Comparison of ENCODE assay signal across 8 cellular contexts in the genomic region with DNA sequence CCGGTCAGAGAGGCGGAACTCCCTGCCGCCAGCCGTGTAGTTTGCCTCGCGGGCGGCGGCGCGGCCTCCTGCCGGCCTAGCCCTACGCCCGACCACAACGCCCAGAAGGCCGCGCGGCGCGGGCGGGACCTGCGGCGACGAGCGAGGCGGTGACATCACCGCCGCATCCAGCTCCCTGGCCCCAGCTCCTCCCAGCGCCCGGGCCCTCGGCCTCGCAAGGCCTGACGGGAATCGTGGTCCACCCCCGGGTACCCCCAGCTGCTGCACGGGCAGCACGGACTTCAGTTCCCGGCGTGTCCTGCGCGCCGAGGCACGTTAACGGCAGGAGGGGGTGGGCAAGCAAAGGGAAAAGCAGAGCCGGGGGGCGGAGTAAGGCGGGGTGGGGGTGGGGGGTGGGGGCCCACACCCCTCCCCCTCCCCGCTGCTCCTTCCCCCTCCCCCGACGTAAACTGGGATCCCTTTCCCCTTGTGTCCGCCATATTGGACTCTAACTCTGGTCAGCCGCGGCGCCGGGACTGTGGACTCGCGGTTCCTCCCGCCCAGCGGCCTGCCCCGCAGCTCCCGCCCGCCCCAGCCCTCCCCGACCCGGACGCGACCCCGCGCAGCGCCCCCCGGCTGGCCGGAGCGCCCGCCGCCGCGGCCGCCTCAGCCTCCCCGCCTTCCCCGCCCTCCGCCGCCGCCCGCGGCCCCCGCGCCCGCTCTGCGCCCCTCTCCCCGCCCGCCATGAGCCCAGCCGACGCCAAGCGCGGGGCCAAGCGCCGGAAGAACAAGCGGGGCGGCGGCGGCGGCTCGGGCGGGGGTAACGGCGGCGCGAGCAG. TPM values are rescaled to one million over a fixed set of nuclear protein-coding genes. Genes with fewer than 3 reads are reported as not detected.
DNase-seq lines count a peak whose midpoint lies in the region; ATAC-seq and TF ChIP-seq lines count a peak whose summit lies in the region.

A gene with protein sequence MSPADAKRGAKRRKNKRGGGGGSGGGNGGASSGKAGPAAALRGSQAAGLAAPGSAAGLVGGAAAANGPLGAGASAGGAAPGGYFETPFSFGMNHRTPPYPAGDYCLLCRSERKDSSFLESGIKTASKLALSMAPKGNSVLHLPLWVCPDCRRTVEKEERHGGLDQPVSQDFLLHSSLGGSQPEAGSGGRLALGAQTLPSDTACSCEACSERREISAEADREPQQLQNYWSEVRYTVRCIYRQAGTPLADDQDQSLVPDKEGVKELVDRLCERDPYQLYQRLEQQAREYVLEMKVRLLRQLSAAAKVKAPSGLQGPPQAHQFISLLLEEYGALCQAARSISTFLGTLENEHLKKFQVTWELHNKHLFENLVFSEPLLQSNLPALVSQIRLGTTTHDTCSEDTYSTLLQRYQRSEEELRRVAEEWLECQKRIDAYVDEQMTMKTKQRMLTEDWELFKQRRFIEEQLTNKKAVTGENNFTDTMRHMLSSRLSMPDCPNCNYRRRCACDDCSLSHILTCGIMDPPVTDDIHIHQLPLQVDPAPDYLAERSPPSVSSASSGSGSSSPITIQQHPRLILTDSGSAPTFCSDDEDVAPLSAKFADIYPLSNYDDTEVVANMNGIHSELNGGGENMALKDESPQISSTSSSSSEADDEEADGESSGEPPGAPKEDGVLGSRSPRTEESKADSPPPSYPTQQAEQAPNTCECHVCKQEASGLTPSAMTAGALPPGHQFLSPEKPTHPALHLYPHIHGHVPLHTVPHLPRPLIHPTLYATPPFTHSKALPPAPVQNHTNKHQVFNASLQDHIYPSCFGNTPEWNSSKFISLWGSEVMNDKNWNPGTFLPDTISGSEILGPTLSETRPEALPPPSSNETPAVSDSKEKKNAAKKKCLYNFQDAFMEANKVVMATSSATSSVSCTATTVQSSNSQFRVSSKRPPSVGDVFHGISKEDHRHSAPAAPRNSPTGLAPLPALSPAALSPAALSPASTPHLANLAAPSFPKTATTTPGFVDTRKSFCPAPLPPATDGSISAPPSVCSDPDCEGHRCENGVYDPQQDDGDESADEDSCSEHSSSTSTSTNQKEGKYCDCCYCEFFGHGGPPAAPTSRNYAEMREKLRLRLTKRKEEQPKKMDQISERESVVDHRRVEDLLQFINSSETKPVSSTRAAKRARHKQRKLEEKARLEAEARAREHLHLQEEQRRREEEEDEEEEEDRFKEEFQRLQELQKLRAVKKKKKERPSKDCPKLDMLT (N-terminal part only) (plus strand): TSS at position 455 of the 818 bp plus-strand sequence. CDS start 269 bp downstream, at position 724.

- DNase-seq in ELF-1 (ENCODE audit: low read depth, low spot score), result peak; percentile 100
- peak; percentile 99 for DNase-seq in H7
- peak; percentile 99 for DNase-seq in RWPE2 (ENCODE audit: low spot score)
- DNase-seq in activated T-helper 2 cell treated with anti-CD3 and anti-CD28 coated beads, Interferon-gamma antibody, Interleukin-2, Interleukin-4, amounts not matched to agents 10 μg/mL and 5 μg/mL and 100 μg/mL, durations not matched to agents 14 hours and 24 hours and 36 hours (ENCODE audit: low spot score), result peak; percentile 99
- peak; percentile 99 for DNase-seq in fibroblast of mammary gland (ENCODE audit: low read depth)
- DNase-seq in naive thymus-derived CD8-positive, alpha-beta T cell, result peak; percentile 92 to 99 (median 99)
- peak; percentile 99 for DNase-seq in stimulated activated naive B cell treated with anti-CD40 and anti-IgM and Interleukin-4, amounts not matched to agents 10 μg/mL and 1 μg/mL and 100 μg/mL, for 72 hours

- peak within 1 kb of the TSS; percentile 94 for H3K4me2 ChIP-seq in Loucy (ENCODE audit: low read depth, low read length, poor library complexity, severe bottlenecking)

- H3K27me3 ChIP-seq in H7 (ENCODE audit: control insufficient read depth, insufficient read depth, low read length) (no peaks in the 10 kb centered on the region), Loucy (ENCODE audit: insufficient read depth, low read length, poor library complexity, severe bottlenecking) (no peaks in the 10 kb centered on the region), RWPE2 (ENCODE audit: insufficient read depth, poor library complexity, severe bottlenecking) (no peaks in the 10 kb centered on the region)

- H3K4me1 Mint-ChIP-seq in activated T-helper 2 cell treated with anti-CD3 and anti-CD28 coated beads, Interferon-gamma antibody, Interleukin-2, Interleukin-4, amounts not matched to agents 10 μg/mL and 5 μg/mL and 100 μg/mL, durations not matched to agents 14 hours and 24 hours and 36 hours (ENCODE audit: low read depth), result peaks cover 10% of the 10 kb centered on the region
- peaks cover 4 to 38% (median 21%) of the 10 kb centered on the region in 4 donors for H3K4me1 Mint-ChIP-seq in naive thymus-derived CD8-positive, alpha-beta T cell
- peaks cover 9 to 16% of the 10 kb centered on the region in 2 donors for H3K4me1 Mint-ChIP-seq in stimulated activated naive B cell treated with anti-CD40 and anti-IgM and Interleukin-4, amounts not matched to agents 10 μg/mL and 1 μg/mL and 100 μg/mL, for 72 hours

- no peaks in the 10 kb centered on the region for H3F3A ChIP-seq in Loucy (ENCODE audit: low read depth)

- peaks cover 13% of the 10 kb centered on the region for H3K36me3 Mint-ChIP-seq in activated T-helper 2 cell treated with anti-CD3 and anti-CD28 coated beads, Interferon-gamma antibody, Interleukin-2, Interleukin-4, amounts not matched to agents 10 μg/mL and 5 μg/mL and 100 μg/mL, durations not matched to agents 14 hours and 24 hours and 36 hours (ENCODE audit: low read depth)
- H3K36me3 Mint-ChIP-seq in naive thymus-derived CD8-positive, alpha-beta T cell, result no peaks in the 10 kb centered on the region
- H3K36me3 Mint-ChIP-seq in stimulated activated naive B cell treated with anti-CD40 and anti-IgM and Interleukin-4, amounts not matched to agents 10 μg/mL and 1 μg/mL and 100 μg/mL, for 72 hours, result no peaks in the 10 kb centered on the region

- H3K79me2 ChIP-seq in Loucy (ENCODE audit: insufficient read depth, low read length), result peaks cover 45% of the 10 kb centered on the region

- peak within 1 kb of the TSS; percentile 90 for H3K4me3 Mint-ChIP-seq in activated T-helper 2 cell treated with anti-CD3 and anti-CD28 coated beads, Interferon-gamma antibody, Interleukin-2, Interleukin-4, amounts not matched to agents 10 μg/mL and 5 μg/mL and 100 μg/mL, durations not matched to agents 14 hours and 24 hours and 36 hours (ENCODE audit: low read depth)
- peak within 1 kb of the TSS; percentile 83 to 94 (median 90) for H3K4me3 Mint-ChIP-seq in naive thymus-derived CD8-positive, alpha-beta T cell
- H3K4me3 Mint-ChIP-seq in stimulated activated naive B cell treated with anti-CD40 and anti-IgM and Interleukin-4, amounts not matched to agents 10 μg/mL and 1 μg/mL and 100 μg/mL, for 72 hours, result peak within 1 kb of the TSS; percentile 90 to 98

- POLR2A ChIA-PET in naive thymus-derived CD8-positive, alpha-beta T cell (lab: Charles Lee), result interaction anchor here (0.5 to 2.4 kb wide), 11 partner anchors 13 to 538 kb away, joined by 3 to 32 read pairs (median 3); a partner anchor contains a TSS

- H3K27ac Mint-ChIP-seq in activated T-helper 2 cell treated with anti-CD3 and anti-CD28 coated beads, Interferon-gamma antibody, Interleukin-2, Interleukin-4, amounts not matched to agents 10 μg/mL and 5 μg/mL and 100 μg/mL, durations not matched to agents 14 hours and 24 hours and 36 hours, result peak within 1 kb of the TSS; percentile 93
- peak within 1 kb of the TSS; percentile 83 to 98 (median 95) for H3K27ac Mint-ChIP-seq in naive thymus-derived CD8-positive, alpha-beta T cell
- peak within 1 kb of the TSS; percentile 99 for H3K27ac Mint-ChIP-seq in stimulated activated naive B cell treated with anti-CD40 and anti-IgM and Interleukin-4, amounts not matched to agents 10 μg/mL and 1 μg/mL and 100 μg/mL, for 72 hours

- peak within 1 kb of the TSS; percentile 68 for H3K27ac ChIP-seq in RWPE2 (ENCODE audit: poor library complexity, severe bottlenecking)

- no peaks in the 10 kb centered on the region for H3K9me2 ChIP-seq in Loucy (replicated peaks; ENCODE audit: low read depth, low read length)

- no peaks in the 10 kb centered on the region for H3K27me3 Mint-ChIP-seq in activated T-helper 2 cell treated with anti-CD3 and anti-CD28 coated beads, Interferon-gamma antibody, Interleukin-2, Interleukin-4, amounts not matched to agents 10 μg/mL and 5 μg/mL and 100 μg/mL, durations not matched to agents 14 hours and 24 hours and 36 hours (ENCODE audit: low read depth)
- peaks cover 0 to 2% (median 0%) of the 10 kb centered on the region in 5 donors for H3K27me3 Mint-ChIP-seq in naive thymus-derived CD8-positive, alpha-beta T cell
- H3K27me3 Mint-ChIP-seq in stimulated activated naive B cell treated with anti-CD40 and anti-IgM and Interleukin-4, amounts not matched to agents 10 μg/mL and 1 μg/mL and 100 μg/mL, for 72 hours, result no peaks in the 10 kb centered on the region

- peak; percentile 89 for ATAC-seq in RWPE2 (ENCODE audit: low read depth)
- peak; percentile 89 to 92 for ATAC-seq in naive thymus-derived CD8-positive, alpha-beta T cell
- peak; percentile 88 to 91 for ATAC-seq in stimulated activated naive B cell treated with anti-CD40 and anti-IgM and Interleukin-4, amounts not matched to agents 10 μg/mL and 1 μg/mL and 100 μg/mL, for 72 hours (replicated peaks)

- peak within 1 kb of the TSS; percentile 88 for H3K9ac ChIP-seq in Loucy (ENCODE audit: low read depth, low read length, poor library complexity, severe bottlenecking)

- intact Hi-C loops in activated T-helper 2 cell treated with anti-CD3 and anti-CD28 coated beads, Interferon-gamma antibody, Interleukin-2, Interleukin-4, amounts not matched to agents 10 μg/mL and 5 μg/mL and 100 μg/mL, durations not matched to agents 14 hours and 24 hours and 36 hours (cut with micrococcal nuclease), result loop anchor here (1.0 to 5.0 kb wide), 7 partner anchors 36 to 426 kb away; a partner anchor contains a TSS

- TF ChIP-seq CTCF in Loucy (conservative IDR thresholded peaks at IDR 0.05; ENCODE audit: low read length), result no peak
- no peak for TF ChIP-seq CTCF in RWPE2 (IDR thresholded peaks at IDR 0.05; ENCODE audit: poor library complexity, severe bottlenecking)
- TF ChIP-seq CTCF in fibroblast of mammary gland (conservative IDR thresholded peaks at IDR 0.05; ENCODE audit: control insufficient read depth, insufficient read depth, low read depth, low read length), result no peak

- H3K36me3 ChIP-seq in H7 (replicated peaks; ENCODE audit: control insufficient read depth, insufficient read depth, low read length) (no peaks in the 10 kb centered on the region), Loucy (ENCODE audit: insufficient read depth, low read length) (no peaks in the 10 kb centered on the region), RWPE2 (ENCODE audit: low read depth) (peaks cover 12% of the 10 kb centered on the region; the same call in 1 of the 2 replicates)

- H3K4me1 ChIP-seq in Loucy (ENCODE audit: insufficient read depth, low read length, poor library complexity, severe bottlenecking), result peaks cover 25% of the 10 kb centered on the region
- H3K4me1 ChIP-seq in RWPE2 (ENCODE audit: insufficient read depth, poor library complexity, severe bottlenecking), result peaks cover 3% of the 10 kb centered on the region

- H3K4me3 ChIP-seq in H7 (ENCODE audit: insufficient read depth, low read depth, low read length) (peak within 1 kb of the TSS; percentile 95), Loucy (ENCODE audit: low read length, poor library complexity, severe bottlenecking) (peak within 1 kb of the TSS; percentile 90), RWPE2 (ENCODE audit: severe bottlenecking) (peak within 1 kb of the TSS; percentile 74), fibroblast of mammary gland (ENCODE audit: control insufficient read depth, low read depth, low read length) (peak within 1 kb of the TSS; percentile 80)

- H2AFZ ChIP-seq in Loucy (ENCODE audit: low read length), result peak within 1 kb of the TSS; percentile 91

- H3K9me3 Mint-ChIP-seq in activated T-helper 2 cell treated with anti-CD3 and anti-CD28 coated beads, Interferon-gamma antibody, Interleukin-2, Interleukin-4, amounts not matched to agents 10 μg/mL and 5 μg/mL and 100 μg/mL, durations not matched to agents 14 hours and 24 hours and 36 hours, result no peaks in the 10 kb centered on the region
- H3K9me3 Mint-ChIP-seq in naive thymus-derived CD8-positive, alpha-beta T cell, result no peaks in the 10 kb centered on the region
- H3K9me3 Mint-ChIP-seq in stimulated activated naive B cell treated with anti-CD40 and anti-IgM and Interleukin-4, amounts not matched to agents 10 μg/mL and 1 μg/mL and 100 μg/mL, for 72 hours, result no peaks in the 10 kb centered on the region

- peaks cover 36% of the 10 kb centered on the region for H4K20me1 ChIP-seq in Loucy (ENCODE audit: insufficient read depth, low read length, poor library complexity, severe bottlenecking)

- H3K9me3 ChIP-seq in Loucy (ENCODE audit: insufficient read depth, low read depth, low read length) (no peaks in the 10 kb centered on the region), RWPE2 (ENCODE audit: severe bottlenecking) (no peaks in the 10 kb centered on the region)

RNA-seq across cellular contexts. Expression of the gene that starts here (rescaled TPM):
- total RNA-seq in H7 (2014; rRNA removed; shearing (Covaris generic)), result 13.3 and 16.3 TPM in 2 replicates
- total RNA-seq in activated T-helper 2 cell treated with anti-CD3 and anti-CD28 coated beads, Interferon-gamma antibody, Interleukin-2, Interleukin-4, amounts not matched to agents 10 μg/mL and 5 μg/mL and 100 μg/mL, durations not matched to agents 14 hours and 24 hours and 36 hours, result 30.8 and 31.2 TPM in 2 replicates
- 10 to 100 TPM; 47.4 to 48.6 TPM for total RNA-seq in naive thymus-derived CD8-positive, alpha-beta T cell
- 1 to 10 TPM; 1.5 to 4.3 (median 1.7) TPM for polyA plus RNA-seq in naive thymus-derived CD8-positive, alpha-beta T cell

Comparison
In these comparisons a context has a peak if more than half of its experiments do, and no peak if none do; other contexts are left out.
1. Peak in every context shown above with its lines: DNase-seq, ATAC-seq, H3K4me3 ChIP-seq and H3K27ac ChIP-seq.